1 cellular context compared by ENCODE assay signal in the genomic region with DNA sequence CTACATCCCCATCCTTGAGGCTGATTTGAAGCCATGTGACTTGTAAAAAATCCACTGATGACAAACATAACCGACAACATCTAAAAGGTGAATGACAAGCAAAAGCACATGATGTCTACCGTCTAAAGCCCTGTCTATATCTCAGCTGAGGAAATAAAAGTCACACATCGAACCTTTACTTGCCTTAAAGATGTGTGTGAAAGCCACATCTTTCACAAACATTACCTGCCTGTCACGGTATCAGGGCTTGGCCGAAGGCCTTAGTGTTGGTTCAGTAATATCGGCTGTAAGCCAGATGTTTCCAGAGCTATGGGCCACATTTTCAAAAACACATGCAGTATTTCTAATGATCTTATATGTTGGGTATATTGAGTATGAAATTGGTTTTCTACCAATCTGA.
TF ChIP-seq lines count a peak whose summit lies in the region.

No MANE protein-coding gene starts in this region.

TF ChIP-seq in A549, 52 proteins besides CTCF, POLR2A, EP300 and RAD21 (continued from another document):
- TF ChIP-seq, protein P1, sequence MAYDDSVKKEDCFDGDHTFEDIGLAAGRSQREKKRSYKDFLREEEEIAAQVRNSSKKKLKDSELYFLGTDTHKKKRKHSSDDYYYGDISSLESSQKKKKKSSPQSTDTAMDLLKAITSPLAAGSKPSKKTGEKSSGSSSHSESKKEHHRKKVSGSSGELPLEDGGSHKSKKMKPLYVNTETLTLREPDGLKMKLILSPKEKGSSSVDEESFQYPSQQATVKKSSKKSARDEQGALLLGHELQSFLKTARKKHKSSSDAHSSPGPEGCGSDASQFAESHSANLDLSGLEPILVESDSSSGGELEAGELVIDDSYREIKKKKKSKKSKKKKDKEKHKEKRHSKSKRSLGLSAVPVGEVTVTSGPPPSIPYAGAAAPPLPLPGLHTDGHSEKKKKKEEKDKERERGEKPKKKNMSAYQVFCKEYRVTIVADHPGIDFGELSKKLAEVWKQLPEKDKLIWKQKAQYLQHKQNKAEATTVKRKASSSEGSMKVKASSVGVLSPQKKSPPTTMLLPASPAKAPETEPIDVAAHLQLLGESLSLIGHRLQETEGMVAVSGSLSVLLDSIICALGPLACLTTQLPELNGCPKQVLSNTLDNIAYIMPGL (CRISPR knock-in tag; IDR thresholded peaks at IDR 0.05; ENCODE audit: borderline replicate concordance) = no peak
- TF ChIP-seq, protein P2, sequence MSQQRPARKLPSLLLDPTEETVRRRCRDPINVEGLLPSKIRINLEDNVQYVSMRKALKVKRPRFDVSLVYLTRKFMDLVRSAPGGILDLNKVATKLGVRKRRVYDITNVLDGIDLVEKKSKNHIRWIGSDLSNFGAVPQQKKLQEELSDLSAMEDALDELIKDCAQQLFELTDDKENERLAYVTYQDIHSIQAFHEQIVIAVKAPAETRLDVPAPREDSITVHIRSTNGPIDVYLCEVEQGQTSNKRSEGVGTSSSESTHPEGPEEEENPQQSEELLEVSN (IDR thresholded peaks at IDR 0.05; ENCODE audit: borderline replicate concordance, low read depth) = no peak
- no peak for TF ChIP-seq PBX3 (IDR thresholded peaks at IDR 0.05)
